Comparison of ENCODE assay signal across 1 cellular context in the genomic region with DNA sequence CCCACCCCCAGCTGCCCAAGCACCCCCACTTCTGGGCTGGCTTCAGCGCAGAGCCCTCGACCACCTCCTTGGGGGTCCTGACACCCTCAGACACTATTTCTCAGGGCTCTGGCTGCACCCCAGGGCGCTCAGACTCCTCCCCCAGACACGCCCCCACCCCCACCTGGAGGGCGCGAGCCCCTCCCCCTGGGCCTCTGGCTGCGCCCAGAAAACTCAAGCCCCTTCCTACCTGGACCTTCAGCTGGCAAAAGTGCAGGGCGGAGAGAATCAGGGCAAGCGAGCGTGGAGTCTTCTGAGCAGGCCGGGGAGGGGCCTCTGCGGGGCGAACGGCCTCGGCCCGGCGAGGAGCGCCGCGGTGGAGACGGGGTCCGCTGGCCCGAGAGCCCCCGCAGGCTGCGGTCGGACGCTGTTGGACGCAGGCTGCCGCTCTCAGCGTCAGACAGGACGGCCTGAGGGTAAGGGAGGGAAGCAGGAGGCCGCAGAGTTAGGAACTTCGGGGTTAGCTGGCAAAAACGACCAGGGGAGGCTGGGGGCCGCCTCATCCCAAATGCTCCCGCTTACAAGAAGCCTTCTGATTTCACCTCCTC.
TF ChIP-seq lines count a peak whose summit lies in the region.

No MANE protein-coding gene starts in this region.

TF ChIP-seq in HepG2, 621 proteins besides CTCF, POLR2A, EP300 and RAD21 (continues in another document):
- 0 out of 2 replicates have a peak, but pooled peaks have one; percentile 24 for TF ChIP-seq HES4 (CRISPR knock-in tag; IDR thresholded peaks at IDR 0.05; ENCODE audit: borderline replicate concordance)
- TF ChIP-seq, protein P1, sequence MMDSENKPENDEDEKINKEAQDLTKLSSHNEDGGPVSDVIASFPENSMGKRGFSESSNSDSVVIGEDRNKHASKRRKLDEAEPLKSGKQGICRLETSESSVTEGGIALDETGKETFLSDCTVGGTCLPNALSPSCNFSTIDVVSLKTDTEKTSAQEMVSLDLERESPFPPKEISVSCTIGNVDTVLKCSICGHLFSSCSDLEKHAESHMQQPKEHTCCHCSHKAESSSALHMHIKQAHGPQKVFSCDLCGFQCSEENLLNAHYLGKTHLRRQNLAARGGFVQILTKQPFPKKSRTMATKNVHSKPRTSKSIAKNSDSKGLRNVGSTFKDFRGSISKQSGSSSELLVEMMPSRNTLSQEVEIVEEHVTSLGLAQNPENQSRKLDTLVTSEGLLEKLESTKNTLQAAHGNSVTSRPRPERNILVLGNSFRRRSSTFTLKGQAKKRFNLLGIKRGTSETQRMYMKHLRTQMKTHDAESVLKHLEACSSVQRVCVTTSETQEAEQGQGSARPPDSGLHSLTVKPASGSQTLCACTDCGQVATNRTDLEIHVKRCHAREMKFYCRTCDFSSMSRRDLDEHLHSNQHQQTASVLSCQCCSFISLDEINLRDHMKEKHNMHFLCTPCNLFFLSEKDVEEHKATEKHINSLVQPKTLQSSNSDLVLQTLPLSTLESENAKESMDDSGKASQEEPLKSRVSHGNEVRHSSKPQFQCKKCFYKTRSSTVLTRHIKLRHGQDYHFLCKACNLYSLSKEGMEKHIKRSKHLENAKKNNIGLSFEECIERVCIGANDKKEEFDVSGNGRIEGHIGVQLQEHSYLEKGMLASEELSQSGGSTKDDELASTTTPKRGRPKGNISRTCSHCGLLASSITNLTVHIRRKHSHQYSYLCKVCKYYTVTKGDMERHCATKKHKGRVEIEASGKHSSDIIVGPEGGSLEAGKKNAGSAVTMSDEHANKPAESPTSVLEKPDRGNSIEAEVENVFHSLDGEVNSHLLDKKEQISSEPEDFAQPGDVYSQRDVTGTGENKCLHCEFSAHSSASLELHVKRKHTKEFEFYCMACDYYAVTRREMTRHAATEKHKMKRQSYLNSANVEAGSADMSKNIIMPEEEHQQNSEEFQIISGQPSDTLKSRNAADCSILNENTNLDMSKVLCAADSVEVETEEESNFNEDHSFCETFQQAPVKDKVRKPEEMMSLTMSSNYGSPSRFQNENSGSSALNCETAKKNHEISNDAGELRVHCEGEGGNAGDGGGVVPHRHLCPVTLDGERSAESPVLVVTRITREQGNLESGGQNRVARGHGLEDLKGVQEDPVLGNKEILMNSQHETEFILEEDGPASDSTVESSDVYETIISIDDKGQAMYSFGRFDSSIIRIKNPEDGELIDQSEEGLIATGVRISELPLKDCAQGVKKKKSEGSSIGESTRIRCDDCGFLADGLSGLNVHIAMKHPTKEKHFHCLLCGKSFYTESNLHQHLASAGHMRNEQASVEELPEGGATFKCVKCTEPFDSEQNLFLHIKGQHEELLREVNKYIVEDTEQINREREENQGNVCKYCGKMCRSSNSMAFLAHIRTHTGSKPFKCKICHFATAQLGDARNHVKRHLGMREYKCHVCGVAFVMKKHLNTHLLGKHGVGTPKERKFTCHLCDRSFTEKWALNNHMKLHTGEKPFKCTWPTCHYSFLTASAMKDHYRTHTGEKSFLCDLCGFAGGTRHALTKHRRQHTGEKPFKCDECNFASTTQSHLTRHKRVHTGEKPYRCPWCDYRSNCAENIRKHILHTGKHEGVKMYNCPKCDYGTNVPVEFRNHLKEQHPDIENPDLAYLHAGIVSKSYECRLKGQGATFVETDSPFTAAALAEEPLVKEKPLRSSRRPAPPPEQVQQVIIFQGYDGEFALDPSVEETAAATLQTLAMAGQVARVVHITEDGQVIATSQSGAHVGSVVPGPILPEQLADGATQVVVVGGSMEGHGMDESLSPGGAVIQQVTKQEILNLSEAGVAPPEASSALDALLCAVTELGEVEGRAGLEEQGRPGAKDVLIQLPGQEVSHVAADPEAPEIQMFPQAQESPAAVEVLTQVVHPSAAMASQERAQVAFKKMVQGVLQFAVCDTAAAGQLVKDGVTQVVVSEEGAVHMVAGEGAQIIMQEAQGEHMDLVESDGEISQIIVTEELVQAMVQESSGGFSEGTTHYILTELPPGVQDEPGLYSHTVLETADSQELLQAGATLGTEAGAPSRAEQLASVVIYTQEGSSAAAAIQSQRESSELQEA (CRISPR knock-in tag; IDR thresholded peaks at IDR 0.05; ENCODE audit: not compliant biosample characterization), result no peak
- TF ChIP-seq ZNF564 (CRISPR knock-in tag; IDR thresholded peaks at IDR 0.05), result no peak
- TF ChIP-seq, protein P2, sequence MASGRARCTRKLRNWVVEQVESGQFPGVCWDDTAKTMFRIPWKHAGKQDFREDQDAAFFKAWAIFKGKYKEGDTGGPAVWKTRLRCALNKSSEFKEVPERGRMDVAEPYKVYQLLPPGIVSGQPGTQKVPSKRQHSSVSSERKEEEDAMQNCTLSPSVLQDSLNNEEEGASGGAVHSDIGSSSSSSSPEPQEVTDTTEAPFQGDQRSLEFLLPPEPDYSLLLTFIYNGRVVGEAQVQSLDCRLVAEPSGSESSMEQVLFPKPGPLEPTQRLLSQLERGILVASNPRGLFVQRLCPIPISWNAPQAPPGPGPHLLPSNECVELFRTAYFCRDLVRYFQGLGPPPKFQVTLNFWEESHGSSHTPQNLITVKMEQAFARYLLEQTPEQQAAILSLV (CRISPR knock-in tag; IDR thresholded peaks at IDR 0.05; ENCODE audit: borderline replicate concordance), result 0 out of 2 replicates have a peak, but pooled peaks have one; percentile 44
- peak; percentile 35; the same call in 1 of the 2 replicates for TF ChIP-seq RELA (CRISPR knock-in tag; IDR thresholded peaks at IDR 0.05)
- 0 out of 2 replicates have a peak, but pooled peaks have one; percentile 38 for TF ChIP-seq DNMT1 (CRISPR knock-in tag; IDR thresholded peaks at IDR 0.05)
- peak; percentile 95 for TF ChIP-seq AGO2 (optimal IDR thresholded peaks at IDR 0.05; ENCODE audit: low read depth, low read length)
- TF ChIP-seq, protein P3, sequence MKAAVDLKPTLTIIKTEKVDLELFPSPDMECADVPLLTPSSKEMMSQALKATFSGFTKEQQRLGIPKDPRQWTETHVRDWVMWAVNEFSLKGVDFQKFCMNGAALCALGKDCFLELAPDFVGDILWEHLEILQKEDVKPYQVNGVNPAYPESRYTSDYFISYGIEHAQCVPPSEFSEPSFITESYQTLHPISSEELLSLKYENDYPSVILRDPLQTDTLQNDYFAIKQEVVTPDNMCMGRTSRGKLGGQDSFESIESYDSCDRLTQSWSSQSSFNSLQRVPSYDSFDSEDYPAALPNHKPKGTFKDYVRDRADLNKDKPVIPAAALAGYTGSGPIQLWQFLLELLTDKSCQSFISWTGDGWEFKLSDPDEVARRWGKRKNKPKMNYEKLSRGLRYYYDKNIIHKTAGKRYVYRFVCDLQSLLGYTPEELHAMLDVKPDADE (CRISPR knock-in tag; IDR thresholded peaks at IDR 0.05), result no peak
- TF ChIP-seq, protein P4, sequence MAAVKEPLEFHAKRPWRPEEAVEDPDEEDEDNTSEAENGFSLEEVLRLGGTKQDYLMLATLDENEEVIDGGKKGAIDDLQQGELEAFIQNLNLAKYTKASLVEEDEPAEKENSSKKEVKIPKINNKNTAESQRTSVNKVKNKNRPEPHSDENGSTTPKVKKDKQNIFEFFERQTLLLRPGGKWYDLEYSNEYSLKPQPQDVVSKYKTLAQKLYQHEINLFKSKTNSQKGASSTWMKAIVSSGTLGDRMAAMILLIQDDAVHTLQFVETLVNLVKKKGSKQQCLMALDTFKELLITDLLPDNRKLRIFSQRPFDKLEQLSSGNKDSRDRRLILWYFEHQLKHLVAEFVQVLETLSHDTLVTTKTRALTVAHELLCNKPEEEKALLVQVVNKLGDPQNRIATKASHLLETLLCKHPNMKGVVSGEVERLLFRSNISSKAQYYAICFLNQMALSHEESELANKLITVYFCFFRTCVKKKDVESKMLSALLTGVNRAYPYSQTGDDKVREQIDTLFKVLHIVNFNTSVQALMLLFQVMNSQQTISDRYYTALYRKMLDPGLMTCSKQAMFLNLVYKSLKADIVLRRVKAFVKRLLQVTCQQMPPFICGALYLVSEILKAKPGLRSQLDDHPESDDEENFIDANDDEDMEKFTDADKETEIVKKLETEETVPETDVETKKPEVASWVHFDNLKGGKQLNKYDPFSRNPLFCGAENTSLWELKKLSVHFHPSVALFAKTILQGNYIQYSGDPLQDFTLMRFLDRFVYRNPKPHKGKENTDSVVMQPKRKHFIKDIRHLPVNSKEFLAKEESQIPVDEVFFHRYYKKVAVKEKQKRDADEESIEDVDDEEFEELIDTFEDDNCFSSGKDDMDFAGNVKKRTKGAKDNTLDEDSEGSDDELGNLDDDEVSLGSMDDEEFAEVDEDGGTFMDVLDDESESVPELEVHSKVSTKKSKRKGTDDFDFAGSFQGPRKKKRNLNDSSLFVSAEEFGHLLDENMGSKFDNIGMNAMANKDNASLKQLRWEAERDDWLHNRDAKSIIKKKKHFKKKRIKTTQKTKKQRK (IDR thresholded peaks at IDR 0.05; ENCODE audit: low read length), result no peak
- peak; percentile 79 for TF ChIP-seq RBFOX2 (IDR thresholded peaks at IDR 0.05; ENCODE audit: low read depth, low read length)
- no peak for TF ChIP-seq KLF16 (CRISPR knock-in tag; IDR thresholded peaks at IDR 0.05)
- peak; percentile 17; the same call in 1 of the 2 replicates for TF ChIP-seq MAZ (IDR thresholded peaks at IDR 0.05; ENCODE audit: borderline replicate concordance, low read depth, low read length)
- no peak for TF ChIP-seq MAZ (CRISPR knock-in tag; IDR thresholded peaks at IDR 0.05; ENCODE audit: low read depth)
- TF ChIP-seq, protein P5, sequence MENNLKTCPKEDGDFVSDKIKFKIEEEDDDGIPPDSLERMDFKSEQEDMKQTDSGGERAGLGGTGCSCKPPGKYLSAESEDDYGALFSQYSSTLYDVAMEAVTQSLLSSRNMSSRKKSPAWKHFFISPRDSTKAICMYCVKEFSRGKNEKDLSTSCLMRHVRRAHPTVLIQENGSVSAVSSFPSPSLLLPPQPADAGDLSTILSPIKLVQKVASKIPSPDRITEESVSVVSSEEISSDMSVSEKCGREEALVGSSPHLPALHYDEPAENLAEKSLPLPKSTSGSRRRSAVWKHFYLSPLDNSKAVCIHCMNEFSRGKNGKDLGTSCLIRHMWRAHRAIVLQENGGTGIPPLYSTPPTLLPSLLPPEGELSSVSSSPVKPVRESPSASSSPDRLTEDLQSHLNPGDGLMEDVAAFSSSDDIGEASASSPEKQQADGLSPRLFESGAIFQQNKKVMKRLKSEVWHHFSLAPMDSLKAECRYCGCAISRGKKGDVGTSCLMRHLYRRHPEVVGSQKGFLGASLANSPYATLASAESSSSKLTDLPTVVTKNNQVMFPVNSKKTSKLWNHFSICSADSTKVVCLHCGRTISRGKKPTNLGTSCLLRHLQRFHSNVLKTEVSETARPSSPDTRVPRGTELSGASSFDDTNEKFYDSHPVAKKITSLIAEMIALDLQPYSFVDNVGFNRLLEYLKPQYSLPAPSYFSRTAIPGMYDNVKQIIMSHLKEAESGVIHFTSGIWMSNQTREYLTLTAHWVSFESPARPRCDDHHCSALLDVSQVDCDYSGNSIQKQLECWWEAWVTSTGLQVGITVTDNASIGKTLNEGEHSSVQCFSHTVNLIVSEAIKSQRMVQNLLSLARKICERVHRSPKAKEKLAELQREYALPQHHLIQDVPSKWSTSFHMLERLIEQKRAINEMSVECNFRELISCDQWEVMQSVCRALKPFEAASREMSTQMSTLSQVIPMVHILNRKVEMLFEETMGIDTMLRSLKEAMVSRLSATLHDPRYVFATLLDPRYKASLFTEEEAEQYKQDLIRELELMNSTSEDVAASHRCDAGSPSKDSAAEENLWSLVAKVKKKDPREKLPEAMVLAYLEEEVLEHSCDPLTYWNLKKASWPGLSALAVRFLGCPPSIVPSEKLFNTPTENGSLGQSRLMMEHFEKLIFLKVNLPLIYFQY (CRISPR knock-in tag; IDR thresholded peaks at IDR 0.05; ENCODE audit: borderline replicate concordance), result no peak
- TF ChIP-seq, protein P6, sequence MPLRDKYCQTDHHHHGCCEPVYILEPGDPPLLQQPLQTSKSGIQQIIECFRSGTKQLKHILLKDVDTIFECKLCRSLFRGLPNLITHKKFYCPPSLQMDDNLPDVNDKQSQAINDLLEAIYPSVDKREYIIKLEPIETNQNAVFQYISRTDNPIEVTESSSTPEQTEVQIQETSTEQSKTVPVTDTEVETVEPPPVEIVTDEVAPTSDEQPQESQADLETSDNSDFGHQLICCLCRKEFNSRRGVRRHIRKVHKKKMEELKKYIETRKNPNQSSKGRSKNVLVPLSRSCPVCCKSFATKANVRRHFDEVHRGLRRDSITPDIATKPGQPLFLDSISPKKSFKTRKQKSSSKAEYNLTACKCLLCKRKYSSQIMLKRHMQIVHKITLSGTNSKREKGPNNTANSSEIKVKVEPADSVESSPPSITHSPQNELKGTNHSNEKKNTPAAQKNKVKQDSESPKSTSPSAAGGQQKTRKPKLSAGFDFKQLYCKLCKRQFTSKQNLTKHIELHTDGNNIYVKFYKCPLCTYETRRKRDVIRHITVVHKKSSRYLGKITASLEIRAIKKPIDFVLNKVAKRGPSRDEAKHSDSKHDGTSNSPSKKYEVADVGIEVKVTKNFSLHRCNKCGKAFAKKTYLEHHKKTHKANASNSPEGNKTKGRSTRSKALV (CRISPR knock-in tag; IDR thresholded peaks at IDR 0.05), result no peak
- TF ChIP-seq HOXA3 (CRISPR knock-in tag; IDR thresholded peaks at IDR 0.05), result no peak
- no peak for TF ChIP-seq ZNF207 (IDR thresholded peaks at IDR 0.05; ENCODE audit: borderline replicate concordance)
- peak; percentile 65; the same call in 1 of the 2 replicates for TF ChIP-seq MTA1 (CRISPR knock-in tag; IDR thresholded peaks at IDR 0.05; ENCODE audit: borderline replicate concordance)
- TF ChIP-seq ATAD3A (CRISPR knock-in tag; IDR thresholded peaks at IDR 0.05), result 0 out of 2 replicates have a peak, but pooled peaks have one; percentile 11
- TF ChIP-seq PTBP1 (IDR thresholded peaks at IDR 0.05; ENCODE audit: low read depth, low read length, poor library complexity, severe bottlenecking), result no peak
- no peak for TF ChIP-seq CHD4 (IDR thresholded peaks at IDR 0.05; ENCODE audit: borderline replicate concordance, low read length)
- peak; percentile 21; the same call in 1 of the 2 replicates for TF ChIP-seq ZNF776 (CRISPR knock-in tag; IDR thresholded peaks at IDR 0.05)
- TF ChIP-seq, protein P7, sequence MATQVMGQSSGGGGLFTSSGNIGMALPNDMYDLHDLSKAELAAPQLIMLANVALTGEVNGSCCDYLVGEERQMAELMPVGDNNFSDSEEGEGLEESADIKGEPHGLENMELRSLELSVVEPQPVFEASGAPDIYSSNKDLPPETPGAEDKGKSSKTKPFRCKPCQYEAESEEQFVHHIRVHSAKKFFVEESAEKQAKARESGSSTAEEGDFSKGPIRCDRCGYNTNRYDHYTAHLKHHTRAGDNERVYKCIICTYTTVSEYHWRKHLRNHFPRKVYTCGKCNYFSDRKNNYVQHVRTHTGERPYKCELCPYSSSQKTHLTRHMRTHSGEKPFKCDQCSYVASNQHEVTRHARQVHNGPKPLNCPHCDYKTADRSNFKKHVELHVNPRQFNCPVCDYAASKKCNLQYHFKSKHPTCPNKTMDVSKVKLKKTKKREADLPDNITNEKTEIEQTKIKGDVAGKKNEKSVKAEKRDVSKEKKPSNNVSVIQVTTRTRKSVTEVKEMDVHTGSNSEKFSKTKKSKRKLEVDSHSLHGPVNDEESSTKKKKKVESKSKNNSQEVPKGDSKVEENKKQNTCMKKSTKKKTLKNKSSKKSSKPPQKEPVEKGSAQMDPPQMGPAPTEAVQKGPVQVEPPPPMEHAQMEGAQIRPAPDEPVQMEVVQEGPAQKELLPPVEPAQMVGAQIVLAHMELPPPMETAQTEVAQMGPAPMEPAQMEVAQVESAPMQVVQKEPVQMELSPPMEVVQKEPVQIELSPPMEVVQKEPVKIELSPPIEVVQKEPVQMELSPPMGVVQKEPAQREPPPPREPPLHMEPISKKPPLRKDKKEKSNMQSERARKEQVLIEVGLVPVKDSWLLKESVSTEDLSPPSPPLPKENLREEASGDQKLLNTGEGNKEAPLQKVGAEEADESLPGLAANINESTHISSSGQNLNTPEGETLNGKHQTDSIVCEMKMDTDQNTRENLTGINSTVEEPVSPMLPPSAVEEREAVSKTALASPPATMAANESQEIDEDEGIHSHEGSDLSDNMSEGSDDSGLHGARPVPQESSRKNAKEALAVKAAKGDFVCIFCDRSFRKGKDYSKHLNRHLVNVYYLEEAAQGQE (IDR thresholded peaks at IDR 0.05; ENCODE audit: borderline replicate concordance in 1 of 2, low read depth in 1 of 2, low read length in 2 of 2), result no peak
- TF ChIP-seq, protein P8, sequence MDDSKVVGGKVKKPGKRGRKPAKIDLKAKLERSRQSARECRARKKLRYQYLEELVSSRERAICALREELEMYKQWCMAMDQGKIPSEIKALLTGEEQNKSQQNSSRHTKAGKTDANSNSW (CRISPR knock-in tag; IDR thresholded peaks at IDR 0.05; ENCODE audit: borderline replicate concordance), result no peak
- TF ChIP-seq RBM22 (optimal IDR thresholded peaks at IDR 0.05; ENCODE audit: low read length), result peak; percentile 81
